In genomic region chr1:85027242-85027983, GRCh38 we compare ENCODE assay signal across 8 cellular contexts. TPM values are rescaled to one million over a fixed set of nuclear protein-coding genes. Genes with fewer than 3 reads are reported as not detected.
A peak's percentile ranks its signal among the peaks of the same experiment; 100 is the strongest.
DNase-seq lines count a peak whose midpoint lies in the region; ATAC-seq, FAIRE-seq and TF ChIP-seq lines count a peak whose summit lies in the region.

No MANE protein-coding gene starts in this region.

- H3K36me3 ChIP-seq in kidney (ENCODE audit: control insufficient read depth in 1 of 2, insufficient read depth in 2 of 2, low read length in 2 of 2): peaks cover 0 to 2% of the 10 kb centered on the region in 2 donors

- TF ChIP-seq CTCF in AG10803 (conservative IDR thresholded peaks at IDR 0.05; ENCODE audit: low read length) (peak; percentile 41), kidney (IDR thresholded peaks at IDR 0.05; ENCODE audit: borderline replicate concordance, extremely low read depth, insufficient read depth) (peak; percentile 4)

- no peaks in the 10 kb centered on the region for H3K9me3 ChIP-seq in kidney (ENCODE audit: control insufficient read depth in 1 of 2, low read length in 2 of 2)

- H3K4me3 ChIP-seq in AG10803 (ENCODE audit: low read length) (no peak overlapping the region), kidney (ENCODE audit: low read length in 2 of 2) (no peak overlapping the region)

- H3K9ac ChIP-seq in kidney (ENCODE audit: low read length in 2 of 2): no peak overlapping the region

- FAIRE-seq in TTC549 (lab: Jason Lieb, UNC) (peak; percentile 9), kidney (lab: Jason Lieb, UNC) (no peak)

- no peaks in the 10 kb centered on the region for H3K4me1 ChIP-seq in kidney (ENCODE audit: control insufficient read depth in 1 of 2, insufficient read depth in 1 of 2, low read depth in 1 of 2, low read length in 2 of 2)

- no peak overlapping the region for H3K27ac ChIP-seq in kidney (ENCODE audit: low read depth in 2 of 2, low read length in 2 of 2)

- intact Hi-C loops in kidney (cut with DNase I): no loop called here

- DNase-seq in AG10803 (ENCODE audit: low read depth) (peak; percentile 43), kidney (no peak), occipital lobe (lab: John Stamatoyannopoulos, UW) (no peak), NCI-H2171 treated with DMSO at 0.1 percent for 48 hours (lab: John Stamatoyannopoulos, UW) (no peak)

- peak; percentile 84 for ATAC-seq in GM18861 (IDR thresholded peaks at IDR 0.05; ENCODE audit: unreplicated experiment)
- ATAC-seq in HG03045 (IDR thresholded peaks at IDR 0.05; ENCODE audit: unreplicated experiment): peak; percentile 78
- no peak for ATAC-seq in HG02970 (IDR thresholded peaks at IDR 0.05; ENCODE audit: low FRiP score, unreplicated experiment)

RNA-seq across cellular contexts. Expression of gene MCOLN3, which starts 20.9 kb away (rescaled TPM):
- total RNA-seq in kidney (3.1 TPM), occipital lobe (not detected)
- polyA plus RNA-seq in kidney (ENCODE audit: insufficient read depth, low read depth, low replicate concordance): 7.8 TPM

RNA-seq across cellular contexts. Expression of gene MCOLN2, which starts 30.5 kb away (rescaled TPM):
- total RNA-seq in kidney (3.1 TPM), occipital lobe (not detected)
- polyA plus RNA-seq in kidney (ENCODE audit: insufficient read depth, low read depth, low replicate concordance): 0.56 TPM
